ENCODE assay signal across 1 cellular context in the genomic region with DNA sequence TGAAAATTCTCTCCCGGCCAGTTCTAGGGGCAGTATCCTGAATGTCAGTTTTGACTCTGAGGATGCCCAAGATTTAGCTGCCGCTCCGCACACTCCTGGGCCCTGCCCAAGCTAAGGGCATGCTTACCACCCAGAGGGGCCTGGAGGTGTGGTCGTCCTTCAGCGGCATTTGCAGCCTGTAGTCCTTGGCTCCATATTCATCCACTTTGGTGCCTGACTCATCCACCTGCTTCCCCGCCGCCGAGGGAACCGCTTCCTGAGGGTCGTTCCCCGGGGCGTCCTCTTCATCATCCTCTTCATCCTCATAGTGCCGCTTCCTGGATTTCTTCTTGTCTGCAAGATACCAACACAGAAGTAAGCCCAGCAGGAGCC.
TF ChIP-seq lines count a peak whose summit lies in the region.

No MANE protein-coding gene starts in this region.

TF ChIP-seq in H1, 55 proteins besides CTCF, POLR2A, EP300 and RAD21:
- TF ChIP-seq, protein P1, sequence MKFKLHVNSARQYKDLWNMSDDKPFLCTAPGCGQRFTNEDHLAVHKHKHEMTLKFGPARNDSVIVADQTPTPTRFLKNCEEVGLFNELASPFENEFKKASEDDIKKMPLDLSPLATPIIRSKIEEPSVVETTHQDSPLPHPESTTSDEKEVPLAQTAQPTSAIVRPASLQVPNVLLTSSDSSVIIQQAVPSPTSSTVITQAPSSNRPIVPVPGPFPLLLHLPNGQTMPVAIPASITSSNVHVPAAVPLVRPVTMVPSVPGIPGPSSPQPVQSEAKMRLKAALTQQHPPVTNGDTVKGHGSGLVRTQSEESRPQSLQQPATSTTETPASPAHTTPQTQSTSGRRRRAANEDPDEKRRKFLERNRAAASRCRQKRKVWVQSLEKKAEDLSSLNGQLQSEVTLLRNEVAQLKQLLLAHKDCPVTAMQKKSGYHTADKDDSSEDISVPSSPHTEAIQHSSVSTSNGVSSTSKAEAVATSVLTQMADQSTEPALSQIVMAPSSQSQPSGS (IDR thresholded peaks at IDR 0.05; ENCODE audit: low read length) = no peak
- TF ChIP-seq SP2 (IDR thresholded peaks at IDR 0.05; ENCODE audit: low read length) = no peak
- TF ChIP-seq TAF7 (optimal IDR thresholded peaks at IDR 0.05; ENCODE audit: borderline replicate concordance, low read depth, low read length) = no peak
- TF ChIP-seq RFX5 (IDR thresholded peaks at IDR 0.05; ENCODE audit: borderline replicate concordance, low read depth, low read length) = no peak
- TF ChIP-seq SIX5 (IDR thresholded peaks at IDR 0.05; ENCODE audit: low read depth, low read length) = no peak
- TF ChIP-seq FOSL1 (IDR thresholded peaks at IDR 0.05; ENCODE audit: insufficient read depth, low read depth, low read length) = no peak
- no peak for TF ChIP-seq CBX8 (IDR thresholded peaks at IDR 0.05; ENCODE audit: borderline replicate concordance, low read depth, low read length)
- no peak for TF ChIP-seq CBX5 (IDR thresholded peaks at IDR 0.05; ENCODE audit: low read depth, low read length)
- TF ChIP-seq TBP (IDR thresholded peaks at IDR 0.05; ENCODE audit: low read depth, low read length) = no peak
- TF ChIP-seq CHD2 (IDR thresholded peaks at IDR 0.05; ENCODE audit: low read length) = no peak
- TF ChIP-seq NANOG (IDR thresholded peaks at IDR 0.05; ENCODE audit: insufficient read depth, low read depth, low read length, poor library complexity, severe bottlenecking) = no peak
- TF ChIP-seq EGR1 (IDR thresholded peaks at IDR 0.05; ENCODE audit: borderline replicate concordance, low read depth, low read length) = no peak
- no peak for TF ChIP-seq YY1 (IDR thresholded peaks at IDR 0.05; ENCODE audit: low read depth, low read length)
- TF ChIP-seq CEBPB (IDR thresholded peaks at IDR 0.05; ENCODE audit: low read depth, low read length) = no peak
TF ChIP-seq in H1: peak in this region for 0.
